Comparison of ENCODE assay signal across 1 cellular context in genomic region chr12:56751712-56752598, GRCh38.
TF ChIP-seq lines count a peak whose summit lies in the region.

PRIM1 (minus strand) TSS chr12:56752323; CDS start chr12:56752298, 25 bp downstream.

TF ChIP-seq in HEK293, 187 proteins besides CTCF, POLR2A, EP300 and RAD21 (continued from another document and continues in another):
- no peak for TF ChIP-seq ZBTB49 (tag by site-specific recombination; IDR thresholded peaks at IDR 0.05; ENCODE audit: low read depth)
- peak; percentile 43; the same call in 1 of the 2 replicates for TF ChIP-seq IKZF3 (tag by site-specific recombination; IDR thresholded peaks at IDR 0.05)
- TF ChIP-seq ZBTB26 (tag by site-specific recombination; optimal IDR thresholded peaks at IDR 0.05), result peak; percentile 80
- TF ChIP-seq KLF9 (tag by site-specific recombination; IDR thresholded peaks at IDR 0.05; ENCODE audit: low read depth), result 0 out of 2 replicates have a peak, but pooled peaks have one; percentile 25
- TF ChIP-seq ZNF501 (tag by site-specific recombination; IDR thresholded peaks at IDR 0.05), result peak; percentile 67; the same call in 1 of the 2 replicates
- 0 out of 2 replicates have a peak, but pooled peaks have one; percentile 61 for TF ChIP-seq ZNF394 (tag by site-specific recombination; IDR thresholded peaks at IDR 0.05; ENCODE audit: borderline replicate concordance)
- no peak for TF ChIP-seq ZNF354C (tag by site-specific recombination; IDR thresholded peaks at IDR 0.05; ENCODE audit: borderline replicate concordance, low read depth)
- peak; percentile 50; the same call in 1 of the 2 replicates for TF ChIP-seq PBX3 (CRISPR knock-in tag; IDR thresholded peaks at IDR 0.05)
- TF ChIP-seq ZBTB21 (tag by site-specific recombination; IDR thresholded peaks at IDR 0.05), result peak; percentile 25; the same call in 1 of the 2 replicates
- TF ChIP-seq ZBTB10 (tag by site-specific recombination; IDR thresholded peaks at IDR 0.05), result no peak
- no peak for TF ChIP-seq ZNF26 (tag by site-specific recombination; IDR thresholded peaks at IDR 0.05)
- peak; percentile 80 for TF ChIP-seq PATZ1 (tag by site-specific recombination; IDR thresholded peaks at IDR 0.05)
- TF ChIP-seq ZBTB6 (tag by site-specific recombination; IDR thresholded peaks at IDR 0.05), result peak; percentile 90
- no peak for TF ChIP-seq ZNF544 (tag by site-specific recombination; IDR thresholded peaks at IDR 0.05)
- TF ChIP-seq ZNF221 (tag by site-specific recombination; IDR thresholded peaks at IDR 0.05; ENCODE audit: borderline replicate concordance), result no peak
- TF ChIP-seq ZNF341 (tag by site-specific recombination; IDR thresholded peaks at IDR 0.05; ENCODE audit: low read depth), result peak; percentile 80
- no peak for TF ChIP-seq ZNF248 (tag by site-specific recombination; IDR thresholded peaks at IDR 0.05)
- no peak for TF ChIP-seq ZNF704 (tag by site-specific recombination; IDR thresholded peaks at IDR 0.05)
- TF ChIP-seq ZNF266 (tag by site-specific recombination; IDR thresholded peaks at IDR 0.05; ENCODE audit: low read depth), result no peak
- TF ChIP-seq ZBTB11 (tag by site-specific recombination; conservative IDR thresholded peaks at IDR 0.05; ENCODE audit: low read depth), result 0 out of 2 replicates have a peak, but pooled peaks have one; percentile 39
- TF ChIP-seq KLF10 (tag by site-specific recombination; IDR thresholded peaks at IDR 0.05), result no peak; the same call in 1 of the 2 replicates
- TF ChIP-seq ZNF48 (tag by site-specific recombination; IDR thresholded peaks at IDR 0.05), result no peak
- TF ChIP-seq ZNF621 (tag by site-specific recombination; IDR thresholded peaks at IDR 0.05), result no peak
- no peak for TF ChIP-seq ZNF132 (tag by site-specific recombination; IDR thresholded peaks at IDR 0.05; ENCODE audit: borderline replicate concordance)
- no peak for TF ChIP-seq ZFP3 (tag by site-specific recombination; IDR thresholded peaks at IDR 0.05; ENCODE audit: low read depth)
- TF ChIP-seq ZBTB7A (tag by site-specific recombination; IDR thresholded peaks at IDR 0.05; ENCODE audit: low read depth), result no peak
- peak; percentile 13 for TF ChIP-seq GLIS1 (tag by site-specific recombination; IDR thresholded peaks at IDR 0.05)
- no peak for TF ChIP-seq ZNF423 (tag by site-specific recombination; IDR thresholded peaks at IDR 0.05)
- no peak for TF ChIP-seq ZNF350 (tag by site-specific recombination; IDR thresholded peaks at IDR 0.05)
- TF ChIP-seq ZNF513 (tag by site-specific recombination; IDR thresholded peaks at IDR 0.05), result no peak
- TF ChIP-seq RBAK (tag by site-specific recombination; IDR thresholded peaks at IDR 0.05), result 0 out of 2 replicates have a peak, but pooled peaks have one; percentile 7
- TF ChIP-seq ZNF280C (tag by site-specific recombination; IDR thresholded peaks at IDR 0.05), result no peak
- TF ChIP-seq GLI2 (tag by site-specific recombination; IDR thresholded peaks at IDR 0.05; ENCODE audit: borderline replicate concordance, low read depth), result no peak; the same call in 1 of the 2 replicates
